Comparison of ENCODE assay signal across 13 cellular contexts in the genomic region with DNA sequence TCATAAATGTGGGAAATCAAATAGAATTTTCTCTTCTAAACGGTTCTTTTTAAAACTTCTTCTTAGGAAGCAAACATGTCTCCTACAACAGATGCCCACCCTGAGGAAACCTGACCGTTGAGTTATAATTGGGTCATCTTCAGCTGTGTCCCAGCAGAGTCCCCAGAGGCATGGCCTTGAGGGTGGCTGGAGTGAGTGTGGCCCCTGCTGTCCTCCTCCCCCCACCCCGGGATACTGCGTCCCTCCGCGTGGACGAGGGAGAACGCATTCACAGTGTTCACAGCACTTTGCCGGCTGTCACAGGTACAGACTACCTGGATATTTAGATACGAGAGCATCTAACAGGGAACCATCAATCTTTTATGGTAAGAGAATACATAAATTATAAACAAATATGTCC.
DNase-seq lines count a peak whose midpoint lies in the region; ATAC-seq and TF ChIP-seq lines count a peak whose summit lies in the region.
"Had no signal": no experiment of that assay in that cellular context is flagged by ENCODE, and none has a peak within 500 bp of the region (broad histone marks: within the 10 kb centered on the region; RNA-seq: fewer than 3 reads in every experiment).

No MANE protein-coding gene starts in this region.

- peak; percentile 31 for DNase-seq in activated effector memory CD4-positive, alpha-beta T cell treated with anti-CD3 and anti-CD28 coated beads, Interleukin-2, amount 50 U/mL, for 16 hours
- no peak for DNase-seq in activated effector memory CD4-positive, alpha-beta T cell treated with Interleukin-2 at 50 U/mL for 16 hours
- DNase-seq in endodermal cell (no peak), neural crest cell (ENCODE audit: low read depth, low spot score) (no peak), type B pancreatic cell (ENCODE audit: extremely low spot score, unreplicated experiment) (peak; percentile 54), NCI-H2196 (lab: John Stamatoyannopoulos, UW; ENCODE audit: unreplicated experiment) (no peak)
- DNase-seq: CD4-positive, CD25-positive, alpha-beta regulatory T cell; DMS53; GF-D8 had no signal

- H3K27me3 Mint-ChIP-seq in endodermal cell (ENCODE audit: insufficient read depth) (no peaks in the 10 kb centered on the region), neural crest cell (ENCODE audit: low read depth) (no peaks in the 10 kb centered on the region), type B pancreatic cell (peaks cover 38% of the 10 kb centered on the region)
- H3K27me3 Mint-ChIP-seq: CD4-positive, CD25-positive, alpha-beta regulatory T cell had no signal

- no peaks in the 10 kb centered on the region for H3K27me3 ChIP-seq in endodermal cell (ENCODE audit: control insufficient read depth, insufficient read depth, low read length, poor library complexity, severe bottlenecking)

- H3K36me3 ChIP-seq in endodermal cell (ENCODE audit: control insufficient read depth, insufficient read depth, low read length) = no peaks in the 10 kb centered on the region

- H3K4me3 Mint-ChIP-seq in endodermal cell (no peak overlapping the region), neural crest cell (peak overlapping the region; percentile 82), type B pancreatic cell (no peak overlapping the region)
- H3K4me3 Mint-ChIP-seq: CD4-positive, CD25-positive, alpha-beta regulatory T cell had no signal

- H3K4me3 ChIP-seq in endodermal cell (ENCODE audit: low read length) = no peak overlapping the region

- no peak overlapping the region for H3K9ac ChIP-seq in endodermal cell (ENCODE audit: extremely low read depth, low read length, poor library complexity, severe bottlenecking)

- TF ChIP-seq CTCF in endodermal cell (conservative IDR thresholded peaks at IDR 0.05) (no peak), neural crest cell (conservative IDR thresholded peaks at IDR 0.05) (no peak), type B pancreatic cell (conservative IDR thresholded peaks at IDR 0.05) (no peak)

- H3K4me1 ChIP-seq in endodermal cell (ENCODE audit: control insufficient read depth, insufficient read depth, low read length) = no peaks in the 10 kb centered on the region

- no peak for ATAC-seq in HG03442 (IDR thresholded peaks at IDR 0.05; ENCODE audit: unreplicated experiment)
- no peak for ATAC-seq in GM21717 (IDR thresholded peaks at IDR 0.05; ENCODE audit: unreplicated experiment)
- ATAC-seq: HCT116 had no signal

- H3K36me3 Mint-ChIP-seq in endodermal cell (ENCODE audit: low read depth) = no peaks in the 10 kb centered on the region
- H3K36me3 Mint-ChIP-seq in neural crest cell (ENCODE audit: low read depth) = no peaks in the 10 kb centered on the region
- H3K36me3 Mint-ChIP-seq in type B pancreatic cell = no peaks in the 10 kb centered on the region
- H3K36me3 Mint-ChIP-seq: CD4-positive, CD25-positive, alpha-beta regulatory T cell had no signal

- H3K9me3 ChIP-seq in endodermal cell (ENCODE audit: control insufficient read depth, low read length) = peaks cover 11% of the 10 kb centered on the region

- H3K4me1 Mint-ChIP-seq in endodermal cell = peaks cover 12% of the 10 kb centered on the region
- peaks cover 69% of the 10 kb centered on the region for H3K4me1 Mint-ChIP-seq in neural crest cell
- peaks cover 9% of the 10 kb centered on the region for H3K4me1 Mint-ChIP-seq in type B pancreatic cell (ENCODE audit: unreplicated experiment)

- H3K27ac Mint-ChIP-seq in endodermal cell = no peak overlapping the region
- peak overlapping the region; percentile 54 for H3K27ac Mint-ChIP-seq in neural crest cell (ENCODE audit: unreplicated experiment)
- H3K27ac Mint-ChIP-seq in type B pancreatic cell = no peak overlapping the region

- H3K27ac ChIP-seq in endodermal cell (ENCODE audit: low read depth, low read length) = peak overlapping the region; percentile 94
- H3K27ac ChIP-seq: 22Rv1 had no signal

- H3K9me3 Mint-ChIP-seq in endodermal cell (peaks cover 11% of the 10 kb centered on the region), neural crest cell (peaks cover 8% of the 10 kb centered on the region), type B pancreatic cell (peaks cover 6% of the 10 kb centered on the region)

- 82 to 100% methylated on average over 1 to 10 of the region's 10 CpGs for WGBS in endodermal cell (ENCODE audit: insufficient coverage in 1 of 2, insufficient read length in 1 of 2), 2 experiments

Comparison
In these comparisons a context has a peak if more than half of its experiments do, and no peak if none do; other contexts are left out.
1. DNase-seq: peak in activated effector memory CD4-positive, alpha-beta T cell treated with anti-CD3 and anti-CD28 coated beads, Interleukin-2, amount 50 U/mL, for 16 hours (single experiment) and type B pancreatic cell (single experiment); none in activated effector memory CD4-positive, alpha-beta T cell treated with Interleukin-2 at 50 U/mL for 16 hours (single experiment), endodermal cell (single experiment), neural crest cell (single experiment) and NCI-H2196 (single experiment).